In the genomic region with DNA sequence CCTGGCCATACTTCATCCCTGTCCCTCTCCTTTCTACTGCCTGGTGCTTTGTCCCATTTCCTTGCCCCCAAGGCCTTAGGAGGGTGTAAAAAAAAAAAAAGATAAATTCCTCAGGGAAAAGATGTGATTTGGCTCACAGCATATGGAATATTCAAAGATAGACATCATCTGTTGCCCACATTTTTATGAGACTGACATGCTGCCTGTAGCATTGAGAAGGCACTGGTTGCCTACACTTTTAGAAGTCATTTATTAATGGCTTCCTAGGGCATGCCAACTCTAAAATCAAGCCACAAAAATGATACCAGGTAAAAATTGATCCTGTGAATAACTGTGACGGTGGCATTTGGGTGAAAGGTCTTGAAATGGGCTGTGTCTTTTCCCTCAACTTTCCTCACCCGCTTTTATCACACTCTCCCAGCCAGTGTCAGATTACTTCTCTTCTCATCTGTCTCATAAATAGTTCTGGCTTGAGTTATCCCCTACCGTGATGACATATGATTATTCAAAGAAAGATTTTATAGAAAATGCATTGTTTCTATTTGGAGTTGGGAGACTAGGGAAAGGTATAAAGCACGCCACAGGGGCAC, we compare ENCODE assay signal across 24 cellular contexts.
DNase-seq lines count a peak whose midpoint lies in the region; ATAC-seq and TF ChIP-seq lines count a peak whose summit lies in the region.
"Had no signal": no experiment of that assay in that cellular context is flagged by ENCODE, and none has a peak within 500 bp of the region (broad histone marks: within the 10 kb centered on the region; RNA-seq: fewer than 3 reads in every experiment).

No MANE protein-coding gene starts in this region.

- H3K27me3 ChIP-seq in PC-9 (ENCODE audit: insufficient read depth, low read depth) (no peaks in the 10 kb centered on the region), skeletal muscle satellite cell (ENCODE audit: control insufficient read depth, insufficient read depth, low read length) (no peaks in the 10 kb centered on the region)
- H3K27me3 ChIP-seq: body of pancreas, heart right ventricle, tibial artery had no signal

- no peaks in the 10 kb centered on the region for H3F3A ChIP-seq in PC-9 (ENCODE audit: insufficient read depth, low read depth)

- TF ChIP-seq CTCF in PC-9 (conservative IDR thresholded peaks at IDR 0.05): no peak
- no peak for TF ChIP-seq CTCF in choroid plexus epithelial cell (conservative IDR thresholded peaks at IDR 0.05; ENCODE audit: low read depth, low read length)

- 0 out of 2 replicates have a peak overlapping the region, but pooled peaks have one; percentile 13 for H3K4me2 ChIP-seq in PC-9
- peak overlapping the region; percentile 35 for H3K4me2 ChIP-seq in skeletal muscle satellite cell (ENCODE audit: low read length)

- no peaks in the 10 kb centered on the region for H3K79me2 ChIP-seq in PC-9 (ENCODE audit: low read depth)

- intact Hi-C loops in left cardiac atrium (cut with DNase I): no loop called here
- intact Hi-C loops in cardiac septum (cut with DNase I): no loop called here
- intact Hi-C loops in PC-9 (cut with micrococcal nuclease; ENCODE audit: unreplicated experiment): no loop called here
- intact Hi-C loops in head of caudate nucleus (cut with DNase I): no loop called here

- H3K9ac ChIP-seq in skeletal muscle satellite cell (ENCODE audit: low read depth, low read length): no peak overlapping the region
- H3K9ac ChIP-seq: GM23248 had no signal

- no peak overlapping the region for H2AFZ ChIP-seq in PC-9
- H2AFZ ChIP-seq: GM23248 had no signal

- H3K4me1 ChIP-seq in PC-9 (replicated peaks; ENCODE audit: insufficient read depth) (peaks cover 12% of the 10 kb centered on the region; the same call in 1 of the 2 replicates), skeletal muscle satellite cell (ENCODE audit: control insufficient read depth, insufficient read depth, low read length) (no peaks in the 10 kb centered on the region)

- H3K9me2 ChIP-seq in PC-9 (ENCODE audit: insufficient read depth): no peaks in the 10 kb centered on the region; the same call in 1 of the 2 replicates

- BruUV-seq in PC-9 (replicated peaks; lab: Mats Ljungman, UMichigan): no TSS peak

- ATAC-seq in left cardiac atrium (peak; percentile 36 to 46), HG03571 (IDR thresholded peaks at IDR 0.05; ENCODE audit: unreplicated experiment) (no peak)
- ATAC-seq: activated CD8-positive, alpha-beta T cell treated with anti-CD3 and anti-CD28 coated beads for 36 hours; body of pancreas; stimulated activated naive CD8-positive, alpha-beta T cell treated with anti-CD3 and anti-CD28 coated beads, Interleukin-15, amount 100 ng/mL, for 72 hours had no signal

- CTCF ChIA-PET in PC-9 (lab: Charles Lee): no interaction called here

- no peak overlapping the region for H3K27ac ChIP-seq in PC-9
- H3K27ac ChIP-seq: 22Rv1, body of pancreas, GM23248, heart right ventricle, RWPE1, skin epidermis, tibial artery had no signal

- H4K20me1 ChIP-seq in PC-9 (ENCODE audit: insufficient read depth): 0 out of 2 replicates have a peak, but pooled peaks cover 3% of the 10 kb centered on the region

- no peaks in the 10 kb centered on the region for H3K9me3 ChIP-seq in PC-9 (ENCODE audit: insufficient read depth, low read depth)
- H3K9me3 ChIP-seq in skeletal muscle satellite cell (replicated peaks; ENCODE audit: low read length): no peaks in the 10 kb centered on the region
- H3K9me3 ChIP-seq: body of pancreas, tibial artery had no signal

- no peaks in the 10 kb centered on the region for H3K36me3 ChIP-seq in PC-9 (ENCODE audit: low read depth)
- H3K36me3 ChIP-seq in skeletal muscle satellite cell (ENCODE audit: insufficient read depth, low read length): no peaks in the 10 kb centered on the region
- H3K36me3 ChIP-seq: tibial artery had no signal

- POLR2A ChIA-PET in PC-9 (lab: Charles Lee; ENCODE audit: unreplicated experiment): no interaction called here

- DNase-seq in left cardiac atrium (no peak), cardiac septum (ENCODE audit: low spot score) (no peak), PC-9 (no peak), choroid plexus epithelial cell (ENCODE audit: low read depth) (peak; percentile 7), head of caudate nucleus (no peak), DMS79 treated with DMSO at 0.1 percent for 48 hours (lab: John Stamatoyannopoulos, UW) (no peak)
- DNase-seq: activated CD8-positive, alpha-beta T cell treated with anti-CD3 and anti-CD28 coated beads for 36 hours; activated effector memory CD4-positive, alpha-beta T cell treated with Interleukin-2 at 50 U/mL for 16 hours; activated naive CD8-positive, alpha-beta T cell treated with anti-CD3 and anti-CD28 coated beads, Interleukin-2, amount 10 ng/mL, durations not matched to agents 7 days and 5 days; body of pancreas; GM23248; heart right ventricle; IMR-90; mesendoderm; NCI-H1048; NCI-H187 treated with DMSO at 0.1 percent for 48 hours; stimulated activated naive CD8-positive, alpha-beta T cell treated with anti-CD3 and anti-CD28 coated beads, Interleukin-15, amount 100 ng/mL, for 72 hours; T-helper 1 cell; tibial artery had no signal

- H3K4me3 ChIP-seq in PC-9: no peak overlapping the region
- H3K4me3 ChIP-seq in choroid plexus epithelial cell (ENCODE audit: low read depth, low read length): no peak overlapping the region
- no peak overlapping the region for H3K4me3 ChIP-seq in skeletal muscle satellite cell (ENCODE audit: low read length)
- H3K4me3 ChIP-seq: body of pancreas, GM23248, heart right ventricle, skin epidermis, tibial artery had no signal
